Comparison of ENCODE assay signal across 8 cellular contexts in genomic region chr9:37784640-37785483, GRCh38. TPM values are rescaled to one million over a fixed set of nuclear protein-coding genes. Genes with fewer than 3 reads are reported as not detected.
DNase-seq lines count a peak whose midpoint lies in the region; ATAC-seq and TF ChIP-seq lines count a peak whose summit lies in the region.

EXOSC3 (minus strand) TSS chr9:37785064; CDS start chr9:37785044, 20 bp downstream.

- peaks cover 9% of the 10 kb centered on the region for H3K4me1 Mint-ChIP-seq in Caco-2 (ENCODE audit: low read depth, unreplicated experiment)
- peaks cover 38% of the 10 kb centered on the region for H3K4me1 Mint-ChIP-seq in activated CD8-positive, alpha-beta memory T cell treated with anti-CD3 and anti-CD28 coated beads, Interleukin-2, amount 10 ng/mL, durations not matched to agents 7 days and 5 days
- peaks cover 19% of the 10 kb centered on the region for H3K4me1 Mint-ChIP-seq in mesothelial cell of epicardium

- in situ Hi-C loops in endometrial microvascular endothelial cells (cut with HindIII; ENCODE audit: inconsistent ontology term, low pct_unique_long_range_greater_than_20kb, low sequenced_read_pairs), result no loop called here

- H3K27me3 Mint-ChIP-seq in Caco-2 (ENCODE audit: insufficient read depth, unreplicated experiment) (no peaks in the 10 kb centered on the region), mesothelial cell of epicardium (ENCODE audit: low read depth) (no peaks in the 10 kb centered on the region)
- H3K27me3 Mint-ChIP-seq in activated CD8-positive, alpha-beta memory T cell treated with anti-CD3 and anti-CD28 coated beads, Interleukin-2, amount 10 ng/mL, durations not matched to agents 7 days and 5 days, result no peaks in the 10 kb centered on the region

- peaks cover 4% of the 10 kb centered on the region for H3K36me3 ChIP-seq in Caco-2 (ENCODE audit: control insufficient read depth, insufficient read depth, low read length)

- no peaks in the 10 kb centered on the region for H3K27me3 ChIP-seq in Caco-2 (replicated peaks; ENCODE audit: control insufficient read depth, insufficient read depth, low read length)

- peak within 1 kb of the TSS; percentile 97 for H3K4me3 ChIP-seq in Caco-2 (ENCODE audit: low read depth, low read length)

- H3K36me3 Mint-ChIP-seq in Caco-2 (ENCODE audit: insufficient read depth, unreplicated experiment) (peaks cover 33% of the 10 kb centered on the region), mesothelial cell of epicardium (peaks cover 12% of the 10 kb centered on the region)
- H3K36me3 Mint-ChIP-seq in activated CD8-positive, alpha-beta memory T cell treated with anti-CD3 and anti-CD28 coated beads, Interleukin-2, amount 10 ng/mL, durations not matched to agents 7 days and 5 days, result peaks cover 32% of the 10 kb centered on the region

- CTCF ChIA-PET in Caco-2 (lab: Charles Lee), result interaction anchor here (1.0 kb wide), 2 partner anchors 16 to 299 kb away, joined by 3 to 6 read pairs; partner anchors contain the start of genes DCAF10 and POLR1E
- CTCF ChIA-PET in activated CD8-positive, alpha-beta memory T cell treated with anti-CD3 and anti-CD28 coated beads, Interleukin-2, amount 10 ng/mL, durations not matched to agents 7 days and 5 days (lab: Charles Lee), result interaction anchor here (0.5 to 2.9 kb wide), 7 partner anchors 10 to 323 kb away, joined by 3 to 19 read pairs (median 4); partner anchors contain the start of gene DCAF10

- intact Hi-C loops in Caco-2 (cut with micrococcal nuclease; ENCODE audit: unreplicated experiment), result loop anchor here (1.0 to 10.0 kb wide), 5 partner anchors 15 to 303 kb away; partner anchors contain the start of genes DCAF10, SLC25A51 and TRMT10B

- DNase-seq in Caco-2 (peak; percentile 91 to 92), GM20000 (ENCODE audit: low spot score) (peak; percentile 92), HT1080 (ENCODE audit: low read depth) (peak; percentile 86), NOMO-1 treated with dmso at 0.1 percent for 144 hours (lab: John Stamatoyannopoulos, UW; ENCODE audit: unreplicated experiment) (peak; percentile 70), mesothelial cell of epicardium (ENCODE audit: low spot score in 2 of 2, unreplicated experiment in 2 of 2) (peak; percentile 64 to 82)
- DNase-seq in activated CD8-positive, alpha-beta memory T cell treated with anti-CD3 and anti-CD28 coated beads, Interleukin-2, amount 10 ng/mL, durations not matched to agents 7 days and 5 days, result peak; percentile 93
- DNase-seq in stimulated activated CD8-positive, alpha-beta memory T cell treated with anti-CD3 and anti-CD28 coated beads, Interleukin-2, amount 100 ng/mL, for 1 hour (ENCODE audit: low read depth in 2 of 2), result peak; percentile 73 to 74

- 0 out of 2 replicates have a peak, but pooled peaks cover 3% of the 10 kb centered on the region for H3K4me1 ChIP-seq in Caco-2

- H3K9me3 ChIP-seq in Caco-2, result no peaks in the 10 kb centered on the region

- TF ChIP-seq CTCF in Caco-2 (IDR thresholded peaks at IDR 0.05; ENCODE audit: insufficient read depth in 1 of 2, low read depth in 1 of 2, low read length in 1 of 2, severe bottlenecking in 1 of 2, unreplicated experiment in 1 of 2), result peak; percentile 25 to 28
- TF ChIP-seq CTCF in GM20000 (IDR thresholded peaks at IDR 0.05; ENCODE audit: extremely low read depth, missing control alignments), result no peak
- no peak for TF ChIP-seq CTCF in mesothelial cell of epicardium (IDR thresholded peaks at IDR 0.05; ENCODE audit: unreplicated experiment)

- H3K9me3 Mint-ChIP-seq in Caco-2 (ENCODE audit: unreplicated experiment), result no peaks in the 10 kb centered on the region
- no peaks in the 10 kb centered on the region for H3K9me3 Mint-ChIP-seq in activated CD8-positive, alpha-beta memory T cell treated with anti-CD3 and anti-CD28 coated beads, Interleukin-2, amount 10 ng/mL, durations not matched to agents 7 days and 5 days (ENCODE audit: low read depth)
- H3K9me3 Mint-ChIP-seq in mesothelial cell of epicardium, result no peaks in the 10 kb centered on the region

- H3K4me3 Mint-ChIP-seq in Caco-2 (ENCODE audit: unreplicated experiment) (peak within 1 kb of the TSS; percentile 97), mesothelial cell of epicardium (peak within 1 kb of the TSS; percentile 98)
- H3K4me3 Mint-ChIP-seq in activated CD8-positive, alpha-beta memory T cell treated with anti-CD3 and anti-CD28 coated beads, Interleukin-2, amount 10 ng/mL, durations not matched to agents 7 days and 5 days, result peak within 1 kb of the TSS; percentile 96

- POLR2A ChIA-PET in Caco-2 (lab: Charles Lee), result interaction anchor here (0.7 to 1.9 kb wide), 4 partner anchors 10 to 193 kb away, joined by 3 to 12 read pairs (median 5); partner anchors contain the start of genes DCAF10 and TOMM5

- ATAC-seq in activated CD8-positive, alpha-beta memory T cell treated with anti-CD3 and anti-CD28 coated beads, Interleukin-2, amount 10 ng/mL, durations not matched to agents 7 days and 5 days, result peak; percentile 89

- H3K27ac Mint-ChIP-seq in Caco-2 (ENCODE audit: unreplicated experiment), result peak within 1 kb of the TSS; percentile 98
- H3K27ac Mint-ChIP-seq in activated CD8-positive, alpha-beta memory T cell treated with anti-CD3 and anti-CD28 coated beads, Interleukin-2, amount 10 ng/mL, durations not matched to agents 7 days and 5 days, result peak within 1 kb of the TSS; percentile 97
- peak within 1 kb of the TSS; percentile 98 for H3K27ac Mint-ChIP-seq in mesothelial cell of epicardium

- BruUV-seq in Caco-2 (replicated peaks; lab: Mats Ljungman, UMichigan), result no TSS peak

RNA-seq across cellular contexts. Expression of gene EXOSC3, which starts in this region (rescaled TPM):
- total RNA-seq in Caco-2 (2022) (60.3 and 70.6 TPM in 2 replicates), endometrial microvascular endothelial cells (ENCODE audit: inconsistent ontology term) (20.8 TPM), mesothelial cell of epicardium (37.6 to 49.1 TPM (median 38.8 TPM) in 3 replicates)
- 146 and 181 TPM in 2 replicates for total RNA-seq in HT1080 (2014; rRNA removed; shearing (Covaris generic))
- 83.3 and 89.5 TPM in 2 replicates for polyA plus RNA-seq in HT1080 (2015; cell fraction: cytosol; rRNA removed)
- 73.0 and 77.8 TPM in 2 replicates for polyA plus RNA-seq in HT1080 (2015; cell fraction: nucleus; rRNA removed)
- 10 to 100 TPM; 88.1 to 98.7 TPM for total RNA-seq in activated CD8-positive, alpha-beta memory T cell treated with anti-CD3 and anti-CD28 coated beads, Interleukin-2, amount 10 ng/mL, durations not matched to agents 7 days and 5 days

Comparison
In these comparisons a context has a peak if more than half of its experiments do, and no peak if none do; other contexts are left out.
1. Peak in every context shown above with its lines: DNase-seq, ATAC-seq and H3K4me3 ChIP-seq.
2. CTCF ChIP-seq: peak in Caco-2 (2 of 2); none in GM20000 (single experiment) and mesothelial cell of epicardium (single experiment).